Comparison of ENCODE assay signal across 1 cellular context in the genomic region with DNA sequence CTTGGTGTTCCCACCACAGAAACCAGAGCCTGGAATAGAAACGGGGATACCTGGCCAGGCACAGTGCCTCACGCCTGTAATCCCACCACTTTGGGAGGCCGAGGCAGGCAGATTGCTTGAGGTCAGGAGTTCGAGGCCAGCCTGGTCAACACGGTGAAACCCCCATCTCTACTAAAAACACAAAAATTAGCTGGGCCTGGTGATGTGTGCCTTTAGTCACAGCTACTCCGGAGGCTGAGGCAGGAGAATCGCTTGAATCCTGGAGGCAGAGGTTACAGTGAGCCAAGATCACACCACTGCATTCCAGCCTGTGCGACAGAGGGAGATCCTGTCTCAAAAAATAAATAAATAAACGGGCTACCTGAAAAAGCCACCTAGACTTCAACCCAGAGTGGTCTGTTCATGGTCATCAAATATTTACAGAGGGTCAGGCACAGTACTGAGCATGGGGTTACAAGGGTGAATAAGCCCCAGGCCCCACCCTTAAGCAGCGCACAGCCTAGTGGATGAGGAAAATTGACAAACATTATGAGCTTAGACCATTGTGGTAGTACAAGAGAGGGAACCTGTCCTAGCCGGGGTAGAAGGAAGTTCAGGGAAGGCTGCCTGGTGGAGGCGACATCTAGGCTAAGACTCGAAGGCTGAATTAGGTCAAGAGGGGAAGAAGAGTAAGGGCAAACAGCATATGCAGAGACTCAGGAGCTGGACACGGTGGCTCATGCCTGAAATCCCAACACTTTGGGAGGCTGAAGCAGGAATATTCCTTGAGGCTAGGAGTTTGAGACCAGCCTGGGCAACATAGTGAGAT.
TF ChIP-seq lines count a peak whose summit lies in the region.

No MANE protein-coding gene starts in this region.

TF ChIP-seq in HepG2, 621 proteins besides CTCF, POLR2A, EP300 and RAD21 (continued from another document and continues in another):
- TF ChIP-seq, protein P1, sequence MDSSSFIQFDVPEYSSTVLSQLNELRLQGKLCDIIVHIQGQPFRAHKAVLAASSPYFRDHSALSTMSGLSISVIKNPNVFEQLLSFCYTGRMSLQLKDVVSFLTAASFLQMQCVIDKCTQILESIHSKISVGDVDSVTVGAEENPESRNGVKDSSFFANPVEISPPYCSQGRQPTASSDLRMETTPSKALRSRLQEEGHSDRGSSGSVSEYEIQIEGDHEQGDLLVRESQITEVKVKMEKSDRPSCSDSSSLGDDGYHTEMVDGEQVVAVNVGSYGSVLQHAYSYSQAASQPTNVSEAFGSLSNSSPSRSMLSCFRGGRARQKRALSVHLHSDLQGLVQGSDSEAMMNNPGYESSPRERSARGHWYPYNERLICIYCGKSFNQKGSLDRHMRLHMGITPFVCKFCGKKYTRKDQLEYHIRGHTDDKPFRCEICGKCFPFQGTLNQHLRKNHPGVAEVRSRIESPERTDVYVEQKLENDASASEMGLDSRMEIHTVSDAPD (CRISPR knock-in tag; IDR thresholded peaks at IDR 0.05): no peak; the same call in 1 of the 2 replicates
- TF ChIP-seq, protein P2, sequence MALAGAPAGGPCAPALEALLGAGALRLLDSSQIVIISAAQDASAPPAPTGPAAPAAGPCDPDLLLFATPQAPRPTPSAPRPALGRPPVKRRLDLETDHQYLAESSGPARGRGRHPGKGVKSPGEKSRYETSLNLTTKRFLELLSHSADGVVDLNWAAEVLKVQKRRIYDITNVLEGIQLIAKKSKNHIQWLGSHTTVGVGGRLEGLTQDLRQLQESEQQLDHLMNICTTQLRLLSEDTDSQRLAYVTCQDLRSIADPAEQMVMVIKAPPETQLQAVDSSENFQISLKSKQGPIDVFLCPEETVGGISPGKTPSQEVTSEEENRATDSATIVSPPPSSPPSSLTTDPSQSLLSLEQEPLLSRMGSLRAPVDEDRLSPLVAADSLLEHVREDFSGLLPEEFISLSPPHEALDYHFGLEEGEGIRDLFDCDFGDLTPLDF (CRISPR knock-in tag; IDR thresholded peaks at IDR 0.05): no peak
- TF ChIP-seq ZNF558 (CRISPR knock-in tag; IDR thresholded peaks at IDR 0.05; ENCODE audit: borderline replicate concordance): peak; percentile 68; the same call in 1 of the 2 replicates
- TF ChIP-seq ZNF333 (CRISPR knock-in tag; IDR thresholded peaks at IDR 0.05; ENCODE audit: borderline replicate concordance): no peak; the same call in 1 of the 2 replicates
- TF ChIP-seq NAIF1 (CRISPR knock-in tag; IDR thresholded peaks at IDR 0.05; ENCODE audit: borderline replicate concordance): peak; percentile 88; the same call in 1 of the 2 replicates
- no peak; the same call in 1 of the 2 replicates for TF ChIP-seq ZKSCAN1 (IDR thresholded peaks at IDR 0.05; ENCODE audit: low read length)
- TF ChIP-seq, protein P3, sequence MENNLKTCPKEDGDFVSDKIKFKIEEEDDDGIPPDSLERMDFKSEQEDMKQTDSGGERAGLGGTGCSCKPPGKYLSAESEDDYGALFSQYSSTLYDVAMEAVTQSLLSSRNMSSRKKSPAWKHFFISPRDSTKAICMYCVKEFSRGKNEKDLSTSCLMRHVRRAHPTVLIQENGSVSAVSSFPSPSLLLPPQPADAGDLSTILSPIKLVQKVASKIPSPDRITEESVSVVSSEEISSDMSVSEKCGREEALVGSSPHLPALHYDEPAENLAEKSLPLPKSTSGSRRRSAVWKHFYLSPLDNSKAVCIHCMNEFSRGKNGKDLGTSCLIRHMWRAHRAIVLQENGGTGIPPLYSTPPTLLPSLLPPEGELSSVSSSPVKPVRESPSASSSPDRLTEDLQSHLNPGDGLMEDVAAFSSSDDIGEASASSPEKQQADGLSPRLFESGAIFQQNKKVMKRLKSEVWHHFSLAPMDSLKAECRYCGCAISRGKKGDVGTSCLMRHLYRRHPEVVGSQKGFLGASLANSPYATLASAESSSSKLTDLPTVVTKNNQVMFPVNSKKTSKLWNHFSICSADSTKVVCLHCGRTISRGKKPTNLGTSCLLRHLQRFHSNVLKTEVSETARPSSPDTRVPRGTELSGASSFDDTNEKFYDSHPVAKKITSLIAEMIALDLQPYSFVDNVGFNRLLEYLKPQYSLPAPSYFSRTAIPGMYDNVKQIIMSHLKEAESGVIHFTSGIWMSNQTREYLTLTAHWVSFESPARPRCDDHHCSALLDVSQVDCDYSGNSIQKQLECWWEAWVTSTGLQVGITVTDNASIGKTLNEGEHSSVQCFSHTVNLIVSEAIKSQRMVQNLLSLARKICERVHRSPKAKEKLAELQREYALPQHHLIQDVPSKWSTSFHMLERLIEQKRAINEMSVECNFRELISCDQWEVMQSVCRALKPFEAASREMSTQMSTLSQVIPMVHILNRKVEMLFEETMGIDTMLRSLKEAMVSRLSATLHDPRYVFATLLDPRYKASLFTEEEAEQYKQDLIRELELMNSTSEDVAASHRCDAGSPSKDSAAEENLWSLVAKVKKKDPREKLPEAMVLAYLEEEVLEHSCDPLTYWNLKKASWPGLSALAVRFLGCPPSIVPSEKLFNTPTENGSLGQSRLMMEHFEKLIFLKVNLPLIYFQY (CRISPR knock-in tag; IDR thresholded peaks at IDR 0.05; ENCODE audit: borderline replicate concordance): peak; percentile 87
- no peak for TF ChIP-seq ZFAT (CRISPR knock-in tag; conservative IDR thresholded peaks at IDR 0.05)
- 0 out of 2 replicates have a peak, but pooled peaks have one; percentile 8 for TF ChIP-seq ZNF816 (CRISPR knock-in tag; IDR thresholded peaks at IDR 0.05; ENCODE audit: borderline replicate concordance)
- TF ChIP-seq PRMT3 (CRISPR knock-in tag; IDR thresholded peaks at IDR 0.05; ENCODE audit: borderline replicate concordance, low read depth): no peak
- TF ChIP-seq ZNF616 (CRISPR knock-in tag; IDR thresholded peaks at IDR 0.05; ENCODE audit: low read depth): no peak
- no peak for TF ChIP-seq SATB2 (CRISPR knock-in tag; IDR thresholded peaks at IDR 0.05)
- no peak for TF ChIP-seq ZNF777 (CRISPR knock-in tag; IDR thresholded peaks at IDR 0.05)
- TF ChIP-seq ATF7 (IDR thresholded peaks at IDR 0.05): no peak
- peak; percentile 49; the same call in 1 of the 2 replicates for TF ChIP-seq ATF7 (CRISPR knock-in tag; IDR thresholded peaks at IDR 0.05)
- no peak for TF ChIP-seq CENPX (CRISPR knock-in tag; IDR thresholded peaks at IDR 0.05)
- peak; percentile 57; the same call in 1 of the 2 replicates for TF ChIP-seq JUN (CRISPR knock-in tag; IDR thresholded peaks at IDR 0.05)
- TF ChIP-seq, protein P4, sequence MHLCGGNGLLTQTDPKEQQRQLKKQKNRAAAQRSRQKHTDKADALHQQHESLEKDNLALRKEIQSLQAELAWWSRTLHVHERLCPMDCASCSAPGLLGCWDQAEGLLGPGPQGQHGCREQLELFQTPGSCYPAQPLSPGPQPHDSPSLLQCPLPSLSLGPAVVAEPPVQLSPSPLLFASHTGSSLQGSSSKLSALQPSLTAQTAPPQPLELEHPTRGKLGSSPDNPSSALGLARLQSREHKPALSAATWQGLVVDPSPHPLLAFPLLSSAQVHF (CRISPR knock-in tag; IDR thresholded peaks at IDR 0.05): no peak
- peak; percentile 96 for TF ChIP-seq ZNF547 (CRISPR knock-in tag; IDR thresholded peaks at IDR 0.05)
- peak; percentile 72; the same call in 1 of the 3 replicates for TF ChIP-seq MXI1 (IDR thresholded peaks at IDR 0.05; ENCODE audit: borderline replicate concordance, low read depth, low read length)
- TF ChIP-seq SMYD3 (CRISPR knock-in tag; IDR thresholded peaks at IDR 0.05): no peak
- no peak for TF ChIP-seq RBM39 (IDR thresholded peaks at IDR 0.05; ENCODE audit: low read depth, low read length, poor library complexity, severe bottlenecking)
- TF ChIP-seq ZNF674 (CRISPR knock-in tag; IDR thresholded peaks at IDR 0.05; ENCODE audit: low read depth): no peak
- TF ChIP-seq, protein P5, sequence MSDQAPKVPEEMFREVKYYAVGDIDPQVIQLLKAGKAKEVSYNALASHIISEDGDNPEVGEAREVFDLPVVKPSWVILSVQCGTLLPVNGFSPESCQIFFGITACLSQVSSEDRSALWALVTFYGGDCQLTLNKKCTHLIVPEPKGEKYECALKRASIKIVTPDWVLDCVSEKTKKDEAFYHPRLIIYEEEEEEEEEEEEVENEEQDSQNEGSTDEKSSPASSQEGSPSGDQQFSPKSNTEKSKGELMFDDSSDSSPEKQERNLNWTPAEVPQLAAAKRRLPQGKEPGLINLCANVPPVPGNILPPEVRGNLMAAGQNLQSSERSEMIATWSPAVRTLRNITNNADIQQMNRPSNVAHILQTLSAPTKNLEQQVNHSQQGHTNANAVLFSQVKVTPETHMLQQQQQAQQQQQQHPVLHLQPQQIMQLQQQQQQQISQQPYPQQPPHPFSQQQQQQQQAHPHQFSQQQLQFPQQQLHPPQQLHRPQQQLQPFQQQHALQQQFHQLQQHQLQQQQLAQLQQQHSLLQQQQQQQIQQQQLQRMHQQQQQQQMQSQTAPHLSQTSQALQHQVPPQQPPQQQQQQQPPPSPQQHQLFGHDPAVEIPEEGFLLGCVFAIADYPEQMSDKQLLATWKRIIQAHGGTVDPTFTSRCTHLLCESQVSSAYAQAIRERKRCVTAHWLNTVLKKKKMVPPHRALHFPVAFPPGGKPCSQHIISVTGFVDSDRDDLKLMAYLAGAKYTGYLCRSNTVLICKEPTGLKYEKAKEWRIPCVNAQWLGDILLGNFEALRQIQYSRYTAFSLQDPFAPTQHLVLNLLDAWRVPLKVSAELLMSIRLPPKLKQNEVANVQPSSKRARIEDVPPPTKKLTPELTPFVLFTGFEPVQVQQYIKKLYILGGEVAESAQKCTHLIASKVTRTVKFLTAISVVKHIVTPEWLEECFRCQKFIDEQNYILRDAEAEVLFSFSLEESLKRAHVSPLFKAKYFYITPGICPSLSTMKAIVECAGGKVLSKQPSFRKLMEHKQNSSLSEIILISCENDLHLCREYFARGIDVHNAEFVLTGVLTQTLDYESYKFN (CRISPR knock-in tag; conservative IDR thresholded peaks at IDR 0.05): peak; percentile 99
- TF ChIP-seq TCF12 (IDR thresholded peaks at IDR 0.05): no peak
- no peak for TF ChIP-seq TCF12 (CRISPR knock-in tag; IDR thresholded peaks at IDR 0.05)
- TF ChIP-seq ZNF749 (CRISPR knock-in tag; IDR thresholded peaks at IDR 0.05; ENCODE audit: borderline replicate concordance): peak; percentile 59; the same call in 1 of the 2 replicates
- TF ChIP-seq, protein P6, sequence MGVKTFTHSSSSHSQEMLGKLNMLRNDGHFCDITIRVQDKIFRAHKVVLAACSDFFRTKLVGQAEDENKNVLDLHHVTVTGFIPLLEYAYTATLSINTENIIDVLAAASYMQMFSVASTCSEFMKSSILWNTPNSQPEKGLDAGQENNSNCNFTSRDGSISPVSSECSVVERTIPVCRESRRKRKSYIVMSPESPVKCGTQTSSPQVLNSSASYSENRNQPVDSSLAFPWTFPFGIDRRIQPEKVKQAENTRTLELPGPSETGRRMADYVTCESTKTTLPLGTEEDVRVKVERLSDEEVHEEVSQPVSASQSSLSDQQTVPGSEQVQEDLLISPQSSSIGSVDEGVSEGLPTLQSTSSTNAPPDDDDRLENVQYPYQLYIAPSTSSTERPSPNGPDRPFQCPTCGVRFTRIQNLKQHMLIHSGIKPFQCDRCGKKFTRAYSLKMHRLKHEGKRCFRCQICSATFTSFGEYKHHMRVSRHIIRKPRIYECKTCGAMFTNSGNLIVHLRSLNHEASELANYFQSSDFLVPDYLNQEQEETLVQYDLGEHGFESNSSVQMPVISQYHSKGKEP (CRISPR knock-in tag; IDR thresholded peaks at IDR 0.05): no peak
- peak; percentile 93 for TF ChIP-seq BCL6 (CRISPR knock-in tag; IDR thresholded peaks at IDR 0.05)
- TF ChIP-seq HNRNPH1 (optimal IDR thresholded peaks at IDR 0.05; ENCODE audit: low read depth, low read length): no peak
- TF ChIP-seq TOPORS (CRISPR knock-in tag; IDR thresholded peaks at IDR 0.05): no peak
- no peak for TF ChIP-seq ZFP41 (CRISPR knock-in tag; IDR thresholded peaks at IDR 0.05; ENCODE audit: borderline replicate concordance)
- TF ChIP-seq, protein P7, sequence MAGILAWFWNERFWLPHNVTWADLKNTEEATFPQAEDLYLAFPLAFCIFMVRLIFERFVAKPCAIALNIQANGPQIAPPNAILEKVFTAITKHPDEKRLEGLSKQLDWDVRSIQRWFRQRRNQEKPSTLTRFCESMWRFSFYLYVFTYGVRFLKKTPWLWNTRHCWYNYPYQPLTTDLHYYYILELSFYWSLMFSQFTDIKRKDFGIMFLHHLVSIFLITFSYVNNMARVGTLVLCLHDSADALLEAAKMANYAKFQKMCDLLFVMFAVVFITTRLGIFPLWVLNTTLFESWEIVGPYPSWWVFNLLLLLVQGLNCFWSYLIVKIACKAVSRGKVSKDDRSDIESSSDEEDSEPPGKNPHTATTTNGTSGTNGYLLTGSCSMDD (CRISPR knock-in tag; IDR thresholded peaks at IDR 0.05): no peak
- TF ChIP-seq JDP2 (CRISPR knock-in tag; IDR thresholded peaks at IDR 0.05; ENCODE audit: borderline replicate concordance): no peak; the same call in 1 of the 2 replicates
- TF ChIP-seq ZNF569 (CRISPR knock-in tag; IDR thresholded peaks at IDR 0.05; ENCODE audit: borderline replicate concordance): no peak
- TF ChIP-seq ZFP82 (CRISPR knock-in tag; IDR thresholded peaks at IDR 0.05; ENCODE audit: borderline replicate concordance): 0 out of 2 replicates have a peak, but pooled peaks have one; percentile 3
- TF ChIP-seq, protein P8, sequence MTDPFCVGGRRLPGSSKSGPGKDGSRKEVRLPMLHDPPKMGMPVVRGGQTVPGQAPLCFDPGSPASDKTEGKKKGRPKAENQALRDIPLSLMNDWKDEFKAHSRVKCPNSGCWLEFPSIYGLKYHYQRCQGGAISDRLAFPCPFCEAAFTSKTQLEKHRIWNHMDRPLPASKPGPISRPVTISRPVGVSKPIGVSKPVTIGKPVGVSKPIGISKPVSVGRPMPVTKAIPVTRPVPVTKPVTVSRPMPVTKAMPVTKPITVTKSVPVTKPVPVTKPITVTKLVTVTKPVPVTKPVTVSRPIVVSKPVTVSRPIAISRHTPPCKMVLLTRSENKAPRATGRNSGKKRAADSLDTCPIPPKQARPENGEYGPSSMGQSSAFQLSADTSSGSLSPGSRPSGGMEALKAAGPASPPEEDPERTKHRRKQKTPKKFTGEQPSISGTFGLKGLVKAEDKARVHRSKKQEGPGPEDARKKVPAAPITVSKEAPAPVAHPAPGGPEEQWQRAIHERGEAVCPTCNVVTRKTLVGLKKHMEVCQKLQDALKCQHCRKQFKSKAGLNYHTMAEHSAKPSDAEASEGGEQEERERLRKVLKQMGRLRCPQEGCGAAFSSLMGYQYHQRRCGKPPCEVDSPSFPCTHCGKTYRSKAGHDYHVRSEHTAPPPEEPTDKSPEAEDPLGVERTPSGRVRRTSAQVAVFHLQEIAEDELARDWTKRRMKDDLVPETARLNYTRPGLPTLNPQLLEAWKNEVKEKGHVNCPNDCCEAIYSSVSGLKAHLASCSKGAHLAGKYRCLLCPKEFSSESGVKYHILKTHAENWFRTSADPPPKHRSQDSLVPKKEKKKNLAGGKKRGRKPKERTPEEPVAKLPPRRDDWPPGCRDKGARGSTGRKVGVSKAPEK (CRISPR knock-in tag; IDR thresholded peaks at IDR 0.05; ENCODE audit: borderline replicate concordance): no peak
- TF ChIP-seq ZNF776 (CRISPR knock-in tag; IDR thresholded peaks at IDR 0.05): no peak; the same call in 1 of the 2 replicates
- TF ChIP-seq RXRB (CRISPR knock-in tag; IDR thresholded peaks at IDR 0.05; ENCODE audit: borderline replicate concordance): peak; percentile 99
- TF ChIP-seq ZNF367 (CRISPR knock-in tag; IDR thresholded peaks at IDR 0.05; ENCODE audit: borderline replicate concordance): no peak
- TF ChIP-seq GATAD2A (CRISPR knock-in tag; IDR thresholded peaks at IDR 0.05): peak; percentile 97
- TF ChIP-seq ZNF24 (IDR thresholded peaks at IDR 0.05): no peak
- peak; percentile 68; the same call in 1 of the 2 replicates for TF ChIP-seq JUND (CRISPR knock-in tag; IDR thresholded peaks at IDR 0.05)
- TF ChIP-seq, protein P9, sequence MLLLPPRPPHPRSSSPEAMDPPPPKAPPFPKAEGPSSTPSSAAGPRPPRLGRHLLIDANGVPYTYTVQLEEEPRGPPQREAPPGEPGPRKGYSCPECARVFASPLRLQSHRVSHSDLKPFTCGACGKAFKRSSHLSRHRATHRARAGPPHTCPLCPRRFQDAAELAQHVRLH (CRISPR knock-in tag; IDR thresholded peaks at IDR 0.05; ENCODE audit: borderline replicate concordance, low read depth): peak; percentile 99
- no peak for TF ChIP-seq ZNF530 (CRISPR knock-in tag; IDR thresholded peaks at IDR 0.05; ENCODE audit: low read depth)
- TF ChIP-seq BRCA1 (CRISPR knock-in tag; IDR thresholded peaks at IDR 0.05): peak; percentile 84
- no peak for TF ChIP-seq TEAD2 (CRISPR knock-in tag; IDR thresholded peaks at IDR 0.05)
